In genomic region chr15:70320077-70320830, GRCh38 we compare ENCODE assay signal across 1 cellular context.
TF ChIP-seq lines count a peak whose summit lies in the region.

No MANE protein-coding gene starts in this region.

TF ChIP-seq in GM12878, 131 proteins besides CTCF, POLR2A, EP300 and RAD21 (continued from another document):
- TF ChIP-seq E2F8 (IDR thresholded peaks at IDR 0.05; ENCODE audit: low read depth, partially characterized antibody) (no peak), USF2 (IDR thresholded peaks at IDR 0.05; ENCODE audit: borderline replicate concordance, low read depth, low read length) (no peak), CREM (IDR thresholded peaks at IDR 0.05; ENCODE audit: low read depth) (no peak), ETV6 (conservative IDR thresholded peaks at IDR 0.05 in 1 of 2, IDR thresholded peaks at IDR 0.05 in 1 of 2; ENCODE audit: borderline replicate concordance in 1 of 2, low read depth in 1 of 2) (peak in 1 of 2 experiments; percentile 31; a peak in 1 of 4 replicates), NBN (IDR thresholded peaks at IDR 0.05) (no peak), JUNB (IDR thresholded peaks at IDR 0.05) (0 out of 2 replicates have a peak, but pooled peaks have one; percentile 9), ZNF24 (IDR thresholded peaks at IDR 0.05) (0 out of 2 replicates have a peak, but pooled peaks have one; percentile 27), SMC3 (IDR thresholded peaks at IDR 0.05; ENCODE audit: borderline replicate concordance, low read length) (no peak), PAX5 (IDR thresholded peaks at IDR 0.05; ENCODE audit: borderline replicate concordance, low read depth, low read length) (no peak), IRF3 (IDR thresholded peaks at IDR 0.05) (no peak), ZNF274 (IDR thresholded peaks at IDR 0.05; ENCODE audit: insufficient read depth, insufficient read length) (no peak), ZSCAN29 (IDR thresholded peaks at IDR 0.05) (no peak), RUNX3 (IDR thresholded peaks at IDR 0.05; ENCODE audit: low read length) (no peak), ZNF592 (IDR thresholded peaks at IDR 0.05) (no peak), MLLT1 (IDR thresholded peaks at IDR 0.05) (no peak), NKRF (conservative IDR thresholded peaks at IDR 0.05) (no peak)
TF ChIP-seq in GM12878: peak in this region for 6.
